8 cellular contexts compared by ENCODE assay signal in genomic region chr10:4849555-4850242, GRCh38. TPM values are rescaled to one million over a fixed set of nuclear protein-coding genes. Genes with fewer than 3 reads are reported as not detected.
DNase-seq lines count a peak whose midpoint lies in the region; ATAC-seq and TF ChIP-seq lines count a peak whose summit lies in the region.

No MANE protein-coding gene starts in this region.

- WGBS in SK-N-SH (ENCODE audit: low lambda C conversion rate): 24% methylated on average over 10 of the region's 12 CpGs

- TF ChIP-seq EP300 in SK-N-SH (IDR thresholded peaks at IDR 0.05; ENCODE audit: borderline replicate concordance in 1 of 2, low read depth in 1 of 2, low read length in 1 of 2): no peak

- peak overlapping the region; percentile 22 for H3K4me3 Mint-ChIP-seq in activated naive CD4-positive, alpha-beta T cell treated with anti-CD3 and anti-CD28 coated beads for 36 hours

- H3K9me3 ChIP-seq in SK-N-SH: no peaks in the 10 kb centered on the region
- no peaks in the 10 kb centered on the region for H3K9me3 ChIP-seq in upper lobe of right lung

- no peak overlapping the region for H3K9ac ChIP-seq in SK-N-SH

- peak; percentile 91 for ATAC-seq in HG02678 (IDR thresholded peaks at IDR 0.05; ENCODE audit: unreplicated experiment)
- peak; percentile 97 for ATAC-seq in upper lobe of right lung

- H4K20me1 ChIP-seq in SK-N-SH (ENCODE audit: insufficient read depth): no peaks in the 10 kb centered on the region

- no peaks in the 10 kb centered on the region for H3K27me3 ChIP-seq in SK-N-SH (ENCODE audit: insufficient read depth)
- no peaks in the 10 kb centered on the region for H3K27me3 ChIP-seq in upper lobe of right lung

- no peaks in the 10 kb centered on the region for H3K36me3 ChIP-seq in SK-N-SH (replicated peaks in 1 of 2; ENCODE audit: control insufficient read depth in 1 of 2, insufficient read depth in 2 of 2, low read length in 1 of 2)
- no peaks in the 10 kb centered on the region for H3K36me3 ChIP-seq in upper lobe of right lung

- H3K9me2 ChIP-seq in SK-N-SH: no peaks in the 10 kb centered on the region

- H3K27me3 Mint-ChIP-seq in activated naive CD4-positive, alpha-beta T cell treated with anti-CD3 and anti-CD28 coated beads for 36 hours (ENCODE audit: low read depth): no peaks in the 10 kb centered on the region

- no peak overlapping the region; the same call in 1 of the 2 replicates for H3K4me2 ChIP-seq in SK-N-SH

- intact Hi-C loops in activated naive CD4-positive, alpha-beta T cell treated with anti-CD3 and anti-CD28 coated beads for 36 hours (cut with micrococcal nuclease): loop anchor here (1.0 to 5.0 kb wide), 9 partner anchors 23 to 773 kb away; partner anchors contain the start of genes AKR1C3 and AKR1E2
- intact Hi-C loops in head of caudate nucleus (cut with DNase I) (loop anchor here (10.0 kb wide), 3 partner anchors 245 to 765 kb away; partner anchors contain the start of gene AKR1C3), posterior cingulate gyrus (cut with DNase I) (loop anchor here (1.0 to 10.0 kb wide), 5 partner anchors 245 to 775 kb away; partner anchors contain the start of gene AKR1C3), upper lobe of right lung (cut with DNase I) (loop anchor here (10.0 kb wide), 2 partner anchors 245 to 435 kb away; partner anchors contain the start of gene AKR1C3)

- H3K79me2 ChIP-seq in SK-N-SH (ENCODE audit: insufficient read depth): no peaks in the 10 kb centered on the region

- CTCF ChIA-PET in SK-N-SH (lab: Yijun Ruan, JAX): interaction anchor here (0.6 to 6.4 kb wide), 108 partner anchors 8 to 1171 kb away, joined by 3 to 114 read pairs (median 4); partner anchors contain the start of genes AKR1C3, AKR1E2 and TUBAL3
- CTCF ChIA-PET in activated naive CD4-positive, alpha-beta T cell treated with anti-CD3 and anti-CD28 coated beads for 36 hours (lab: Charles Lee): interaction anchor here (0.5 to 5.8 kb wide), 62 partner anchors 8 to 954 kb away, joined by 3 to 54 read pairs (median 4); partner anchors contain the start of genes AKR1E2 and TUBAL3

- H3K27ac Mint-ChIP-seq in activated naive CD4-positive, alpha-beta T cell treated with anti-CD3 and anti-CD28 coated beads for 36 hours: peak overlapping the region; percentile 37

- H3F3A ChIP-seq in SK-N-SH (replicated peaks; ENCODE audit: insufficient read depth): peaks cover 11% of the 10 kb centered on the region

- peak overlapping the region; percentile 45 for H2AFZ ChIP-seq in SK-N-SH (ENCODE audit: low read depth)

- H3K9me3 Mint-ChIP-seq in activated naive CD4-positive, alpha-beta T cell treated with anti-CD3 and anti-CD28 coated beads for 36 hours: no peaks in the 10 kb centered on the region

- H3K27ac ChIP-seq in SK-N-SH (ENCODE audit: low read depth in 2 of 2, low read length in 1 of 2) (no peak overlapping the region), upper lobe of right lung (no peak overlapping the region)

- POLR2A ChIA-PET in SK-N-SH (lab: Yijun Ruan, JAX): no interaction called here

- TF ChIP-seq CTCF in GM12872 (IDR thresholded peaks at IDR 0.05; ENCODE audit: insufficient read depth, low read depth, low read length) (peak; percentile 95), SK-N-SH (IDR thresholded peaks at IDR 0.05) (peak; percentile 100), upper lobe of right lung (IDR thresholded peaks at IDR 0.05) (peak; percentile 95)

- H3K36me3 Mint-ChIP-seq in activated naive CD4-positive, alpha-beta T cell treated with anti-CD3 and anti-CD28 coated beads for 36 hours (ENCODE audit: low read depth): no peaks in the 10 kb centered on the region

- H3K4me3 ChIP-seq in SK-N-SH (ENCODE audit: low read depth in 2 of 2, low read length in 1 of 2) (peak overlapping the region in 1 of 2 experiments; percentile 24; a peak in 1 of 4 replicates), upper lobe of right lung (no peak overlapping the region)

- H3K4me1 ChIP-seq in SK-N-SH (ENCODE audit: control insufficient read depth in 1 of 2, insufficient read depth in 2 of 2, low read depth in 1 of 2, low read length in 1 of 2) (peaks cover 3 to 13% of the 10 kb centered on the region in 2 experiments; a peak in 2 of 4 replicates), upper lobe of right lung (peaks cover 13% of the 10 kb centered on the region)

- DNase-seq in NCI-H1105 (lab: John Stamatoyannopoulos, UW): peak; percentile 59
- DNase-seq in SK-N-SH: peak; percentile 75
- peak; percentile 95 for DNase-seq in activated naive CD4-positive, alpha-beta T cell treated with anti-CD3 and anti-CD28 coated beads for 36 hours
- DNase-seq in head of caudate nucleus: peak; percentile 81 to 96 (median 91)
- peak; percentile 79 to 99 (median 92) for DNase-seq in posterior cingulate gyrus
- DNase-seq in upper lobe of right lung: peak; percentile 95

- peak; percentile 99 for TF ChIP-seq RAD21 in SK-N-SH (IDR thresholded peaks at IDR 0.05; ENCODE audit: low read length)

- peaks cover 6% of the 10 kb centered on the region for H3K4me1 Mint-ChIP-seq in activated naive CD4-positive, alpha-beta T cell treated with anti-CD3 and anti-CD28 coated beads for 36 hours (ENCODE audit: low read depth)

TF ChIP-seq in SK-N-SH, 30 proteins besides CTCF, POLR2A, EP300 and RAD21:
- TF ChIP-seq JUND (IDR thresholded peaks at IDR 0.05) (no peak), SMC3 (IDR thresholded peaks at IDR 0.05; ENCODE audit: low read depth, low read length) (peak; percentile 99), CHD2 (IDR thresholded peaks at IDR 0.05; ENCODE audit: low read length, partially characterized antibody) (peak; percentile 36), TCF12 (IDR thresholded peaks at IDR 0.05) (no peak), RCOR1 (IDR thresholded peaks at IDR 0.05; ENCODE audit: low read length) (0 out of 2 replicates have a peak, but pooled peaks have one; percentile 55), RXRA (IDR thresholded peaks at IDR 0.05; ENCODE audit: borderline replicate concordance, low read depth) (no peak), TEAD4 (IDR thresholded peaks at IDR 0.05; ENCODE audit: borderline replicate concordance, insufficient read depth) (no peak), GATA2 (CRISPR knock-in tag; IDR thresholded peaks at IDR 0.05) (no peak), RFX5 (IDR thresholded peaks at IDR 0.05; ENCODE audit: low read length) (peak; percentile 89), IRF3 (IDR thresholded peaks at IDR 0.05; ENCODE audit: low read depth, low read length) (no peak)
TF ChIP-seq in SK-N-SH: peak in this region for 4.

RNA-seq across cellular contexts. Expression of gene AKR1E2, which starts 23.7 kb away (rescaled TPM):
- polyA plus RNA-seq in SK-N-SH (2012; rRNA removed): 5.8 and 6.9 TPM in 2 replicates
- polyA plus RNA-seq in SK-N-SH (2012; cell fraction: cytosol; rRNA removed): 4.3 and 5.0 TPM in 2 replicates
- 17.5 and 19.0 TPM in 2 replicates for polyA plus RNA-seq in SK-N-SH (2012; cell fraction: nucleus; rRNA removed)
- 1 to 10 TPM; 7.1 to 7.3 TPM for total RNA-seq in activated naive CD4-positive, alpha-beta T cell treated with anti-CD3 and anti-CD28 coated beads for 36 hours
- total RNA-seq in upper lobe of right lung: 10.0 TPM
